In the genomic region with DNA sequence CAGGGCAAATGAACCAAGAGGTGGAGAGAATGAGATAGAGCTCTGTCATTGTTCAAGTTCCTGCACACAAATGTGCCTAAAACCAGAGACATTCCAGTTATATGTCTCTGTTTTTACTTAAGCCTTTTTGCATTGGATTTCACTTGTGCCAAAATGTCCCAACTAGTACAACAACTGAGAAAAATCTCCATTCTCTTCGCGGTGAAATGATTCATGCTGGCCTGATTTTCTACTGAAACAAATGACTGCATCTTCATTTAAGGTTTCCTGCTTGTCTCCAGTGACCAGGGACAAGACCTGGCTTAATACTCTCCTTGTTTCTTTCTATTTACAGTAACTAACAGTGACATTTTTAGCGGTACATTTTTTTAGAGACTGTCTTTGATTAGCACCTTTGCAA, we compare ENCODE assay signal across 20 cellular contexts.
A peak's percentile ranks its signal among the peaks of the same experiment; 100 is the strongest.
DNase-seq lines count a peak whose midpoint lies in the region; ATAC-seq and TF ChIP-seq lines count a peak whose summit lies in the region.
"Had no signal": no experiment of that assay in that cellular context is flagged by ENCODE, and none has a peak within 500 bp of the region (broad histone marks: within the 10 kb centered on the region; RNA-seq: fewer than 3 reads in every experiment).

No MANE protein-coding gene starts in this region.

- POLR2A ChIA-PET in PC-3 (lab: Charles Lee; ENCODE audit: unreplicated experiment) = no interaction called here

- H3K27ac ChIP-seq in PC-3 (ENCODE audit: low read length) = no peak overlapping the region
- H3K27ac ChIP-seq: A549, C4-2B, SK-N-MC had no signal

- intact Hi-C loops in PC-3 (cut with micrococcal nuclease) = loop anchor here (2.0 to 10.0 kb wide), 3 partner anchors 52 to 718 kb away; no protein-coding TSS in a partner anchor

- no peaks in the 10 kb centered on the region for H3K27me3 ChIP-seq in PC-3 (ENCODE audit: low read length)

- H3K4me1 ChIP-seq in PC-3 (ENCODE audit: insufficient read depth, low read length) = no peaks in the 10 kb centered on the region
- H3K4me1 ChIP-seq: A549 had no signal

- H3K4me3 ChIP-seq in PC-3 (ENCODE audit: low read length) (no peak overlapping the region), fibroblast of mammary gland (ENCODE audit: control insufficient read depth, low read depth, low read length) (no peak overlapping the region), skeletal muscle cell (ENCODE audit: low read depth, low read length) (no peak overlapping the region)
- H3K4me3 ChIP-seq: A549, SK-N-MC had no signal

- no peaks in the 10 kb centered on the region for H3K79me2 ChIP-seq in PC-3 (ENCODE audit: low read length)

- no peak overlapping the region for H3K9ac ChIP-seq in PC-3 (ENCODE audit: low read length)

- no TSS peak for BruUV-seq in PC-3 (replicated peaks; lab: Mats Ljungman, UMichigan)

- no peak overlapping the region for H3K4me2 ChIP-seq in PC-3 (ENCODE audit: low read length)
- H3K4me2 ChIP-seq: A549 had no signal

- no peak overlapping the region for H2AFZ ChIP-seq in PC-3 (ENCODE audit: low read length)

- no peaks in the 10 kb centered on the region for H3K9me3 ChIP-seq in PC-3 (ENCODE audit: low read length)
- H3K9me3 ChIP-seq: A549 had no signal

- H4K20me1 ChIP-seq in PC-3 (ENCODE audit: low read length) = no peaks in the 10 kb centered on the region

- H3K9me2 ChIP-seq in PC-3 (replicated peaks; ENCODE audit: low read length) = no peaks in the 10 kb centered on the region

- CTCF ChIA-PET in PC-3 (lab: Charles Lee) = interaction anchor here (0.5 to 0.7 kb wide), 2 partner anchors 234 to 770 kb away, joined by 4 to 11 read pairs; no protein-coding TSS in a partner anchor

- no peak for TF ChIP-seq CTCF in PC-3 (conservative IDR thresholded peaks at IDR 0.05; ENCODE audit: low read depth, low read length)
- TF ChIP-seq CTCF in fibroblast of mammary gland (conservative IDR thresholded peaks at IDR 0.05; ENCODE audit: control insufficient read depth, insufficient read depth, low read depth, low read length) = no peak

- H3K36me3 ChIP-seq in PC-3 (ENCODE audit: low read depth, low read length) = no peaks in the 10 kb centered on the region

- no peaks in the 10 kb centered on the region for H3F3A ChIP-seq in PC-3 (ENCODE audit: low read length, unreplicated experiment)

- DNase-seq in AG20443 (ENCODE audit: low spot score) (peak; percentile 53), PC-3 (no peak), fibroblast of mammary gland (ENCODE audit: low read depth) (peak; percentile 6), skeletal muscle cell (ENCODE audit: low read depth) (peak; percentile 3), 8988T (no peak), OCI-M2 (lab: John Stamatoyannopoulos, UW; ENCODE audit: unreplicated experiment) (no peak), hippocampal formation (lab: John Stamatoyannopoulos, UW) (no peak)
- DNase-seq: DMS79, HFFc6, Karpas-422, NCI-H1105, NCI-H1694 treated with DMSO at 0.1 percent for 48 hours, NCI-H2227 treated with DMSO at 0.1 percent for 48 hours, NCI-H510A treated with DMSO at 0.1 percent for 48 hours, NCI-H774, SHP77 had no signal

- ATAC-seq in PC-3 (peak; percentile 50), HG02884 (IDR thresholded peaks at IDR 0.05; ENCODE audit: unreplicated experiment) (no peak)
- ATAC-seq: A549 had no signal

Comparison
In these comparisons a context has a peak if more than half of its experiments do, and no peak if none do; other contexts are left out.
1. DNase-seq: peak in AG20443 (single experiment), fibroblast of mammary gland (single experiment) and skeletal muscle cell (single experiment); none in PC-3 (single experiment), 8988T (single experiment), OCI-M2 (single experiment) and hippocampal formation (0 of 2).